9 cellular contexts compared by ENCODE assay signal in genomic region chr12:113098428-113099028, GRCh38. TPM values are rescaled to one million over a fixed set of nuclear protein-coding genes. Genes with fewer than 3 reads are reported as not detected.
A peak's percentile ranks its signal among the peaks of the same experiment; 100 is the strongest.
DNase-seq lines count a peak whose midpoint lies in the region; ATAC-seq, FAIRE-seq and TF ChIP-seq lines count a peak whose summit lies in the region.
"Had no signal": no experiment of that assay in that cellular context is flagged by ENCODE, and none has a peak within 500 bp of the region (broad histone marks: within the 10 kb centered on the region; RNA-seq: fewer than 3 reads in every experiment).

No MANE protein-coding gene starts in this region.

- no peaks in the 10 kb centered on the region for H3K27me3 Mint-ChIP-seq in WTC11 (ENCODE audit: low read depth)
- H3K27me3 Mint-ChIP-seq: IgD-negative memory B cell had no signal

- TF ChIP-seq CTCF in WTC11 (IDR thresholded peaks at IDR 0.05) = peak; percentile 84; the same call in 1 of the 2 replicates
- TF ChIP-seq CTCF in bronchial epithelial cell (IDR thresholded peaks at IDR 0.05; ENCODE audit: insufficient read depth, low read length, severe bottlenecking) = peak; percentile 98
- TF ChIP-seq CTCF in keratinocyte (optimal IDR thresholded peaks at IDR 0.05 in 1 of 3, IDR thresholded peaks at IDR 0.05 in 1 of 3, conservative IDR thresholded peaks at IDR 0.05 in 1 of 3; ENCODE audit: extremely low read depth in 1 of 3, insufficient read depth in 2 of 3, low read length in 3 of 3) = peak; percentile 95 to 96 (median 95)

- DNase-seq in C1 segment of cervical spinal cord (lab: John Stamatoyannopoulos, UW) (peak in 13 of 14 donors; percentile 21 to 86 (median 71)), NCI-H2081 (lab: John Stamatoyannopoulos, UW) (peak; percentile 78 to 83), WTC11 (ENCODE audit: low spot score) (peak; percentile 91), bronchial epithelial cell (ENCODE audit: low read depth) (peak; percentile 95), keratinocyte (ENCODE audit: low read depth, low spot score) (peak; percentile 96)
- DNase-seq in stimulated activated CD4-positive, alpha-beta T cell treated with anti-CD3 and anti-CD28 coated beads, Interleukin-1b, Interleukin-23, amount 100 ng/mL, for 48 hours = peak; percentile 80

- peaks cover 9% of the 10 kb centered on the region for H3K4me1 Mint-ChIP-seq in WTC11

- H3K36me3 ChIP-seq in bronchial epithelial cell (ENCODE audit: control insufficient read depth, insufficient read depth, low read length) (no peaks in the 10 kb centered on the region), keratinocyte (ENCODE audit: control insufficient read depth in 2 of 2, extremely low read depth in 1 of 2, insufficient read depth in 2 of 2, low read length in 2 of 2) (no peaks in the 10 kb centered on the region)

- H2AFZ ChIP-seq in keratinocyte (ENCODE audit: control insufficient read depth, low read length) = peak overlapping the region; percentile 64

- no peaks in the 10 kb centered on the region for H3K36me3 Mint-ChIP-seq in WTC11

- H3K9me3 ChIP-seq in keratinocyte (ENCODE audit: control insufficient read depth, low read depth, low read length) = no peaks in the 10 kb centered on the region

- no peaks in the 10 kb centered on the region for H3K79me2 ChIP-seq in keratinocyte (ENCODE audit: control insufficient read depth, insufficient read depth, low read length)

- no peak overlapping the region for H3K4me3 Mint-ChIP-seq in WTC11

- H3K4me3 ChIP-seq in bronchial epithelial cell (ENCODE audit: low read depth, low read length) (no peak overlapping the region), keratinocyte (ENCODE audit: control insufficient read depth in 2 of 3, extremely low read depth in 1 of 3, insufficient read depth in 2 of 3, low read depth in 1 of 3, low read length in 3 of 3) (no peak overlapping the region)

- peak; percentile 72 for ATAC-seq in GM21619 (IDR thresholded peaks at IDR 0.05; ENCODE audit: unreplicated experiment)
- ATAC-seq in WTC11 = peak; percentile 91
- ATAC-seq in HG02852 (IDR thresholded peaks at IDR 0.05; ENCODE audit: unreplicated experiment) = no peak

- no peaks in the 10 kb centered on the region for H3K9me3 Mint-ChIP-seq in WTC11
- H3K9me3 Mint-ChIP-seq: IgD-negative memory B cell had no signal

- H3K27ac Mint-ChIP-seq in WTC11 = peak overlapping the region; percentile 95

- H3K27ac ChIP-seq in keratinocyte (ENCODE audit: control insufficient read depth, insufficient read depth, low read length) = no peak overlapping the region

- CTCF ChIA-PET in WTC11 (lab: Charles Lee) = interaction anchor here (0.7 to 3.0 kb wide), 12 partner anchors 9 to 92 kb away, joined by 3 to 13 read pairs (median 5); partner anchors contain the start of gene CFAP73

- dilution Hi-C loops in keratinocyte (cut with MboI; ENCODE audit: extremely low pct_ligation_motif_present, low sequenced_read_pairs) = no loop called here

- H3K4me1 ChIP-seq in keratinocyte (ENCODE audit: control insufficient read depth, extremely low read depth, insufficient read depth, low read length) = peaks cover 3% of the 10 kb centered on the region

- no peaks in the 10 kb centered on the region for H4K20me1 ChIP-seq in keratinocyte (ENCODE audit: control insufficient read depth, extremely low read depth, insufficient read depth, low read length)

- H3K4me2 ChIP-seq in keratinocyte (ENCODE audit: control insufficient read depth, extremely low read depth, insufficient read depth, low read depth, low read length) = peak overlapping the region; percentile 56

- FAIRE-seq in bronchial epithelial cell (lab: Jason Lieb, UNC) (peak; percentile 97), keratinocyte (lab: Jason Lieb, UNC) (peak; percentile 94)

- POLR2A ChIA-PET in WTC11 (lab: Charles Lee) = no interaction called here

- H3K9me1 ChIP-seq in keratinocyte (ENCODE audit: control insufficient read depth, extremely low read depth, insufficient read depth, low read length) = no peaks in the 10 kb centered on the region

- no peak overlapping the region for H3K9ac ChIP-seq in keratinocyte (ENCODE audit: control insufficient read depth, extremely low read depth, insufficient read depth, low read length)

- H3K27me3 ChIP-seq in bronchial epithelial cell (ENCODE audit: control insufficient read depth, insufficient read depth, low read length) (no peaks in the 10 kb centered on the region), keratinocyte (ENCODE audit: control insufficient read depth, extremely low read depth, insufficient read depth, low read length) (no peaks in the 10 kb centered on the region)

TF ChIP-seq in WTC11, 78 proteins besides CTCF, POLR2A, EP300 and RAD21 (continues in another document):
- TF ChIP-seq IRF1 (CRISPR knock-in tag; IDR thresholded peaks at IDR 0.05) (no peak), ZNF138 (CRISPR knock-in tag; conservative IDR thresholded peaks at IDR 0.05) (no peak), ETV6 (CRISPR knock-in tag; IDR thresholded peaks at IDR 0.05) (no peak), MYBL2 (CRISPR knock-in tag; IDR thresholded peaks at IDR 0.05) (no peak), TEAD1 (CRISPR knock-in tag; IDR thresholded peaks at IDR 0.05) (no peak), MAX (CRISPR knock-in tag; IDR thresholded peaks at IDR 0.05) (no peak), HMGXB4 (CRISPR knock-in tag; IDR thresholded peaks at IDR 0.05) (no peak), USF2 (CRISPR knock-in tag; IDR thresholded peaks at IDR 0.05) (peak; percentile 66), ATF3 (CRISPR knock-in tag; conservative IDR thresholded peaks at IDR 0.05) (no peak)

RNA-seq across cellular contexts. Expression of gene RASAL1, which starts 37.0 kb away (rescaled TPM):
- 6.9 to 8.1 TPM (median 8.0 TPM) in 3 replicates for total RNA-seq in WTC11 (2021)
- total RNA-seq in bronchial epithelial cell = 0.26 and 2.3 TPM in 2 replicates
- polyA plus RNA-seq in keratinocyte = 0.05 to 0.17 TPM (median 0.06 TPM) in 3 replicates
- polyA plus RNA-seq in keratinocyte (2011; ENCODE audit: low read depth) = 3.0 TPM
- 0.06 and 0.13 TPM in 2 replicates for polyA plus RNA-seq in keratinocyte (2011; cell fraction: cytosol; rRNA removed)
- 0.28 and 0.62 TPM in 2 replicates for polyA plus RNA-seq in keratinocyte (2011; cell fraction: nucleus; rRNA removed)
- polyA plus RNA-seq in keratinocyte (2012; ENCODE audit: low replicate concordance) = 0.05 and 4.5 TPM in 2 replicates
- polyA minus RNA-seq in keratinocyte = 0.10 to 0.33 TPM in 2 of 3 replicates, not detected in the other
- not detected for polyA minus RNA-seq in keratinocyte (2011; cell fraction: cytosol; rRNA and poly(A)+ RNA removed)
- 0.31 and 0.84 TPM in 2 replicates for polyA minus RNA-seq in keratinocyte (2011; cell fraction: nucleus; rRNA and poly(A)+ RNA removed)
- polyA plus RNA-seq: IgD-negative memory B cell had no signal

RNA-seq across cellular contexts. Expression of gene DTX1, which starts 42.0 kb away (rescaled TPM):
- total RNA-seq in WTC11 (2021) (6.2 to 9.2 TPM (median 7.7 TPM) in 3 replicates), bronchial epithelial cell (not detected in 2 replicates)
- polyA plus RNA-seq in keratinocyte = not detected in 3 replicates
- polyA plus RNA-seq in keratinocyte (2011; ENCODE audit: low read depth) = not detected
- polyA plus RNA-seq in keratinocyte (2011; cell fraction: cytosol; rRNA removed) = not detected in 2 replicates
- polyA plus RNA-seq in keratinocyte (2011; cell fraction: nucleus; rRNA removed) = not detected in 2 replicates
- 0.42 TPM in 1 of 2 replicates, not detected in the other for polyA plus RNA-seq in keratinocyte (2012; ENCODE audit: low replicate concordance)
- polyA minus RNA-seq in keratinocyte = not detected in 3 replicates
- not detected for polyA minus RNA-seq in keratinocyte (2011; cell fraction: cytosol; rRNA and poly(A)+ RNA removed)
- polyA minus RNA-seq in keratinocyte (2011; cell fraction: nucleus; rRNA and poly(A)+ RNA removed) = not detected in 2 replicates

RNA-seq across cellular contexts. Expression of gene CFAP73, which starts 51.0 kb away (rescaled TPM):
- 0.30 to 0.94 TPM (median 0.37 TPM) in 3 replicates for total RNA-seq in WTC11 (2021)
- total RNA-seq in bronchial epithelial cell = not detected in 2 replicates
- not detected in 3 replicates for polyA plus RNA-seq in keratinocyte
- not detected for polyA plus RNA-seq in keratinocyte (2011; ENCODE audit: low read depth)
- not detected in 2 replicates for polyA plus RNA-seq in keratinocyte (2011; cell fraction: cytosol; rRNA removed)
- polyA plus RNA-seq in keratinocyte (2011; cell fraction: nucleus; rRNA removed) = not detected in 2 replicates
- polyA plus RNA-seq in keratinocyte (2012; ENCODE audit: low replicate concordance) = not detected in 2 replicates
- not detected in 3 replicates for polyA minus RNA-seq in keratinocyte
- polyA minus RNA-seq in keratinocyte (2011; cell fraction: cytosol; rRNA and poly(A)+ RNA removed) = not detected
- polyA minus RNA-seq in keratinocyte (2011; cell fraction: nucleus; rRNA and poly(A)+ RNA removed) = not detected in 2 replicates
- polyA plus RNA-seq: IgD-negative memory B cell had no signal
